Comparison of ENCODE assay signal across 26 cellular contexts in the genomic region with DNA sequence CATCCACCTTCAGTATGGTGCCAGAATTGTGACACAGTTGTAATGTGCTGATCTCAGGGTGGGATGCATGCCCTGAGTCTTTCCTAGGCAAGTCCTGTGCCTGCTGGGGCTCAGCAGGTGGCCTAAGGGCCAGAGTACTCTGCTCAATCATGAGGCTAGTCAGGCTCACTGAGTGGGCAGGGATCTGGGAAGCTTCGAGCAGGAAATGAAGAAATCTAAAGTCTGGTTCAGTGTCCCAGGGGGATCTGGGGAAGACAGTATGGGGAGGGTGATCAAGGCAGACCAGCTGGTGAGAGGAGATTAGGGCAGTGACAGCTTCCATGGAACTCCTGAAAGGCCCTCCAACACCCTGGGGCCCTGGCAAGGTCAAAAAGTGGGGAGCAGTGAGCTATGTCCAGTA. TPM values are rescaled to one million over a fixed set of nuclear protein-coding genes. Genes with fewer than 3 reads are reported as not detected.
A peak's percentile ranks its signal among the peaks of the same experiment; 100 is the strongest.
DNase-seq lines count a peak whose midpoint lies in the region; ATAC-seq and TF ChIP-seq lines count a peak whose summit lies in the region.
"Had no signal": no experiment of that assay in that cellular context is flagged by ENCODE, and none has a peak within 500 bp of the region (broad histone marks: within the 10 kb centered on the region; RNA-seq: fewer than 3 reads in every experiment).

No MANE protein-coding gene starts in this region.

- no peaks in the 10 kb centered on the region for H3K36me3 ChIP-seq in left ventricle myocardium inferior
- no peaks in the 10 kb centered on the region for H3K36me3 ChIP-seq in aorta (ENCODE audit: control insufficient read depth in 1 of 2, insufficient read depth in 2 of 2, low read length in 1 of 2)
- H3K36me3 ChIP-seq in effector memory CD4-positive, alpha-beta T cell (ENCODE audit: control insufficient read depth, insufficient read depth, low read length): no peaks in the 10 kb centered on the region
- H3K36me3 ChIP-seq: transverse colon had no signal

- no peaks in the 10 kb centered on the region for H3K27me3 ChIP-seq in left ventricle myocardium inferior (ENCODE audit: low read depth)
- H3K27me3 ChIP-seq in aorta (ENCODE audit: control insufficient read depth in 1 of 2, insufficient read depth in 2 of 2, low read length in 1 of 2): no peaks in the 10 kb centered on the region
- no peaks in the 10 kb centered on the region for H3K27me3 ChIP-seq in effector memory CD4-positive, alpha-beta T cell (replicated peaks; ENCODE audit: control insufficient read depth, insufficient read depth, low read length, poor library complexity, severe bottlenecking)

- in situ Hi-C loops in SK-MEL-5 (cut with HindIII; ENCODE audit: low pct_unique_long_range_greater_than_20kb, low sequenced_read_pairs): no loop called here

- WGBS in aorta, 2 donors: 59% methylated on average over 1 of the region's 1 CpG

- H3K27ac ChIP-seq in left ventricle myocardium inferior (replicated peaks) (no peak overlapping the region), aorta (ENCODE audit: low read depth in 1 of 2, low read length in 2 of 2) (no peak overlapping the region)
- no peak overlapping the region for H3K27ac ChIP-seq in effector memory CD4-positive, alpha-beta T cell (ENCODE audit: insufficient read depth, low read length, poor library complexity, severe bottlenecking)
- H3K27ac ChIP-seq: 22Rv1, coronary artery, transverse colon, VCaP had no signal

- H3K4me1 ChIP-seq in left ventricle myocardium inferior (peaks cover 23% of the 10 kb centered on the region), aorta (ENCODE audit: control insufficient read depth in 1 of 2, insufficient read depth in 2 of 2, low read length in 2 of 2) (no peaks in the 10 kb centered on the region)
- H3K4me1 ChIP-seq in effector memory CD4-positive, alpha-beta T cell (ENCODE audit: control insufficient read depth, insufficient read depth, low read length, poor library complexity, severe bottlenecking): no peaks in the 10 kb centered on the region
- H3K4me1 ChIP-seq: Caco-2 had no signal

- TF ChIP-seq CTCF in left ventricle myocardium inferior (IDR thresholded peaks at IDR 0.05; ENCODE audit: borderline replicate concordance): no peak

- peak; percentile 16 for DNase-seq in NCI-H82 (lab: John Stamatoyannopoulos, UW)
- no peak for DNase-seq in NCI-H82 treated with DMSO at 0.1 percent for 48 hours (lab: John Stamatoyannopoulos, UW; ENCODE audit: unreplicated experiment)
- DNase-seq in SK-MEL-5 (ENCODE audit: low read depth, low spot score): peak; percentile 30
- peak; percentile 20 for DNase-seq in left ventricle myocardium inferior
- DNase-seq in aorta: no peak
- no peak for DNase-seq in effector memory CD4-positive, alpha-beta T cell
- no peak for DNase-seq in islet precursor cell
- no peak for DNase-seq in effector CD4-positive, alpha-beta T cell
- DNase-seq: activated CD4-positive, alpha-beta T cell treated with anti-CD3 and anti-CD28 coated beads for 48 hours; activated CD8-positive, alpha-beta memory T cell treated with anti-CD3 and anti-CD28 coated beads for 24 hours; activated effector memory CD4-positive, alpha-beta T cell treated with Interleukin-2 at 50 U/mL for 16 hours; Caco-2; erythroblast; glutamatergic neuron; NCI-H1092 treated with DMSO at 0.1 percent for 48 hours; NCI-H187; NCI-H2171 treated with DMSO at 0.1 percent for 48 hours; NCI-H510A treated with DMSO at 0.1 percent for 48 hours; PC-3; stimulated activated CD4-positive, alpha-beta T cell treated with anti-CD3 and anti-CD28 coated beads, Interleukin-4, amount 100 ng/mL, for 4 hours; transverse colon had no signal

- H3K9me3 ChIP-seq in left ventricle myocardium inferior (replicated peaks) (peaks cover 6% of the 10 kb centered on the region), aorta (ENCODE audit: control insufficient read depth, low read length) (no peaks in the 10 kb centered on the region)
- H3K9me3 ChIP-seq in effector memory CD4-positive, alpha-beta T cell (ENCODE audit: control insufficient read depth, low read length): no peaks in the 10 kb centered on the region
- H3K9me3 ChIP-seq: Caco-2, transverse colon had no signal

- intact Hi-C loops in left ventricle myocardium inferior (cut with micrococcal nuclease) (no loop called here), aorta (cut with DNase I) (no loop called here)

- no peak overlapping the region for H3K4me3 ChIP-seq in left ventricle myocardium inferior
- H3K4me3 ChIP-seq in aorta (ENCODE audit: low read length in 2 of 2): no peak overlapping the region
- H3K4me3 ChIP-seq in effector memory CD4-positive, alpha-beta T cell (ENCODE audit: insufficient read depth, low read depth, low read length, poor library complexity, severe bottlenecking): no peak overlapping the region
- H3K4me3 ChIP-seq: coronary artery, transverse colon had no signal

- peak; percentile 12 for ATAC-seq in aorta (ENCODE audit: low FRiP score)
- ATAC-seq: PC-3 had no signal

RNA-seq across cellular contexts. Expression of gene ANKRD29, which starts 8.9 kb away (rescaled TPM):
- total RNA-seq in SK-MEL-5 (2014; rRNA removed; shearing (Covaris generic)): 3.2 and 3.4 TPM in 2 replicates
- 2.1 and 4.6 TPM in 2 replicates for polyA plus RNA-seq in SK-MEL-5 (2015; cell fraction: cytosol; rRNA removed)
- 14.8 and 15.3 TPM in 2 replicates for polyA plus RNA-seq in SK-MEL-5 (2015; cell fraction: nucleus; rRNA removed)
- total RNA-seq in left ventricle myocardium inferior: 9.2 TPM
- total RNA-seq in aorta: 10 to 100 TPM; 10.2 to 28.6 TPM
- 10 to 100 TPM in 1 of 2 donors, 1 to 10 TPM in 1; 5.5 to 11.6 TPM for polyA plus RNA-seq in aorta
- total RNA-seq: G401 had no signal

RNA-seq across cellular contexts. Expression of gene LAMA3, which starts 17.7 kb away (rescaled TPM):
- total RNA-seq in SK-MEL-5 (2014; rRNA removed; shearing (Covaris generic)): 0.67 and 1.1 TPM in 2 replicates
- 0.20 and 0.29 TPM in 2 replicates for polyA plus RNA-seq in SK-MEL-5 (2015; cell fraction: cytosol; rRNA removed)
- 3.5 and 3.9 TPM in 2 replicates for polyA plus RNA-seq in SK-MEL-5 (2015; cell fraction: nucleus; rRNA removed)
- total RNA-seq in left ventricle myocardium inferior (3.5 TPM), aorta (10 to 100 TPM; 14.2 to 29.0 TPM)
- polyA plus RNA-seq in aorta: 10 to 100 TPM in 1 of 2 donors, 1 to 10 TPM in 1; 3.4 to 21.0 TPM
- polyA plus RNA-seq: CD14-positive monocyte had no signal

Comparison
In these comparisons a context has a peak if more than half of its experiments do, and no peak if none do; other contexts are left out.
1. DNase-seq: peak in NCI-H82 (single experiment), SK-MEL-5 (single experiment) and left ventricle myocardium inferior (single experiment); none in NCI-H82 treated with DMSO at 0.1 percent for 48 hours (single experiment), aorta (0 of 2), effector memory CD4-positive, alpha-beta T cell (0 of 3), islet precursor cell (single experiment) and effector CD4-positive, alpha-beta T cell (single experiment).